Comparison of ENCODE assay signal across 15 cellular contexts in the genomic region with DNA sequence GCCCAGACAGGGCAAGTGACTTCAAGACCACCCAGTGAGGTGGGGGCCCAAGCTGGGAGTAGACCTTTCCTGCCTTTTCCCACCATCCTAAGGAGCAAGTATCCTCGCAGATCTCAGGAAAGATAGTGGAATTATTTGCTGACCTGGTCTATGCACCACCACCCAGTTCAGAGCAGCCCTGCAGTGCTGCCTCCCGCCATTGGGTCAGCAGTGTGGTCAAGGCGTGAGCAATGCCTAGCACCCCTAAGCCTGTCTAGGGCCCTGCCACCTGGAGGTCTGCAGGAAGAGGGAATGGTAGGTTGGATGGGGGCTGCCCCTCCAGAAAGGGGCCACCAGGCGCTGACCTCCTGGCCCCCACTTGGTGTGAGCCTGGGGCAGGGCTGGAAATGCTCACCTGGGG. TPM values are rescaled to one million over a fixed set of nuclear protein-coding genes. Genes with fewer than 3 reads are reported as not detected.
DNase-seq lines count a peak whose midpoint lies in the region; ATAC-seq and TF ChIP-seq lines count a peak whose summit lies in the region.
"Had no signal": no experiment of that assay in that cellular context is flagged by ENCODE, and none has a peak within 500 bp of the region (broad histone marks: within the 10 kb centered on the region; RNA-seq: fewer than 3 reads in every experiment).

No MANE protein-coding gene starts in this region.

- WGBS in H9 (ENCODE audit: extremely low coverage, insufficient read length, low lambda C conversion rate): no CpG with 5 or more reads among the region's 4 CpGs
- WGBS in endodermal cell (ENCODE audit: insufficient coverage in 1 of 2, insufficient read length in 1 of 2), 2 experiments: 80 to 91% methylated on average over 2 to 4 of the region's 4 CpGs
- no CpG with 5 or more reads among the region's 4 CpGs for WGBS in neuronal stem cell (ENCODE audit: extremely low coverage in 2 of 2, insufficient read length in 2 of 2, insufficient replicate concordance in 1 of 2), 2 donors
- WGBS in gastroesophageal sphincter (ENCODE audit: low coverage in 1 of 2), 2 donors: 100% methylated on average over 1 of the region's 4 CpGs; no CpG with 5 or more reads in 1 of the 2 donors

- H4K20me1 ChIP-seq in H9 (ENCODE audit: control insufficient read depth, insufficient read depth, insufficient read length): no peaks in the 10 kb centered on the region

- H3K4me1 Mint-ChIP-seq in H9 (peaks cover 11 to 14% of the 10 kb centered on the region in 2 experiments), endodermal cell (no peaks in the 10 kb centered on the region)

- ATAC-seq in gastroesophageal sphincter: no peak

- H2BK12ac ChIP-seq in H9 (ENCODE audit: insufficient read length, low read depth, low read length) (no peak overlapping the region), neuronal stem cell (ENCODE audit: low read length) (no peak overlapping the region)

- H3K9ac ChIP-seq in H9 (ENCODE audit: extremely low read depth, insufficient read length, low read length) (no peak overlapping the region), endodermal cell (ENCODE audit: extremely low read depth, low read length, poor library complexity, severe bottlenecking) (no peak overlapping the region), neuronal stem cell (ENCODE audit: low read depth, low read length, poor library complexity) (peak overlapping the region; percentile 38)
- H3K9ac ChIP-seq: BLaER1 had no signal

- no peak overlapping the region for H3K4me3 ChIP-seq in endodermal cell (ENCODE audit: low read length)
- H3K4me3 ChIP-seq in neuronal stem cell (ENCODE audit: low read length in 2 of 2): no peak overlapping the region
- no peak overlapping the region for H3K4me3 ChIP-seq in gastroesophageal sphincter
- H3K4me3 ChIP-seq: BLaER1 had no signal

- H4K5ac ChIP-seq in H9 (ENCODE audit: insufficient read length, low read depth, low read length): no peak overlapping the region

- no peak overlapping the region for H2BK20ac ChIP-seq in H9 (ENCODE audit: low read depth, low read length, poor library complexity, severe bottlenecking)

- H2BK15ac ChIP-seq in H9 (ENCODE audit: low read depth, low read length) (no peak overlapping the region), neuronal stem cell (ENCODE audit: low read length) (no peak overlapping the region)

- H3K23ac ChIP-seq in H9 (ENCODE audit: insufficient read length, low read depth, low read length): no peak overlapping the region
- no peak overlapping the region for H3K23ac ChIP-seq in neuronal stem cell (ENCODE audit: low read depth, low read length, poor library complexity)

- H3K18ac ChIP-seq in H9 (ENCODE audit: insufficient read length, low read depth, low read length) (no peak overlapping the region), neuronal stem cell (ENCODE audit: low read length) (no peak overlapping the region)

- H3K4me3 Mint-ChIP-seq in H9 (no peak overlapping the region), endodermal cell (no peak overlapping the region)
- H3K4me3 Mint-ChIP-seq: CD8-positive, alpha-beta memory T cell had no signal

- H3K4me2 ChIP-seq in H9 (ENCODE audit: insufficient read depth, insufficient read length, low read length) (no peak overlapping the region), neuronal stem cell (ENCODE audit: insufficient read depth, low read length, poor library complexity, severe bottlenecking) (no peak overlapping the region)
- H3K4me2 ChIP-seq: BLaER1 had no signal

- no peak for DNase-seq in H9
- DNase-seq in endodermal cell: peak; percentile 54
- DNase-seq in neuronal stem cell (ENCODE audit: low spot score): no peak
- no peak for DNase-seq in GM13977 (ENCODE audit: low spot score)
- DNase-seq: AML-193; Caco-2; CD8-positive, alpha-beta memory T cell; DND-41; GDM1; H7; KG1 had no signal

- H2BK5ac ChIP-seq in H9 (ENCODE audit: insufficient read length, low read length) (no peak overlapping the region), neuronal stem cell (ENCODE audit: low read length) (no peak overlapping the region)

- no peaks in the 10 kb centered on the region for H3K9me3 Mint-ChIP-seq in H9
- H3K9me3 Mint-ChIP-seq in endodermal cell: no peaks in the 10 kb centered on the region

- peaks cover 12 to 21% (median 17%) of the 10 kb centered on the region in 3 experiments for H3K36me3 Mint-ChIP-seq in H9 (ENCODE audit: insufficient read depth in 1 of 3, low read depth in 3 of 3)
- peaks cover 9% of the 10 kb centered on the region for H3K36me3 Mint-ChIP-seq in endodermal cell (ENCODE audit: low read depth)

- no peaks in the 10 kb centered on the region; the same call in 1 of the 2 replicates for H3K27me3 Mint-ChIP-seq in H9 (ENCODE audit: low read depth)
- H3K27me3 Mint-ChIP-seq in endodermal cell (ENCODE audit: insufficient read depth): no peaks in the 10 kb centered on the region

- no peak overlapping the region for H3K4ac ChIP-seq in H9 (ENCODE audit: low read depth, low read length)
- no peak overlapping the region for H3K4ac ChIP-seq in neuronal stem cell (ENCODE audit: low read length)

- in situ Hi-C loops in GM13977 (cut with MboI; ENCODE audit: low pct_unique_long_range_greater_than_20kb, low sequenced_read_pairs, unreplicated experiment): no loop called here

- H3K79me1 ChIP-seq in H9 (ENCODE audit: insufficient read depth, low read depth, low read length, poor library complexity, severe bottlenecking) (no peaks in the 10 kb centered on the region), neuronal stem cell (ENCODE audit: low read depth, low read length) (no peaks in the 10 kb centered on the region)

- H3K36me3 ChIP-seq in endodermal cell (ENCODE audit: control insufficient read depth, insufficient read depth, low read length): peaks cover 12% of the 10 kb centered on the region
- peaks cover 1 to 12% of the 10 kb centered on the region in 2 donors for H3K36me3 ChIP-seq in neuronal stem cell (replicated peaks in 1 of 2; ENCODE audit: control insufficient read depth in 2 of 2, insufficient read depth in 2 of 2, low read length in 2 of 2)
- no peaks in the 10 kb centered on the region for H3K36me3 ChIP-seq in gastroesophageal sphincter

- H3K9me3 ChIP-seq in H9 (ENCODE audit: control insufficient read depth, low read depth, low read length): no peaks in the 10 kb centered on the region
- H3K9me3 ChIP-seq in endodermal cell (ENCODE audit: control insufficient read depth, low read length): no peaks in the 10 kb centered on the region
- peaks cover 0 to 2% of the 10 kb centered on the region in 2 donors for H3K9me3 ChIP-seq in neuronal stem cell (replicated peaks in 1 of 2; ENCODE audit: control insufficient read depth in 2 of 2, insufficient read depth in 1 of 2, low read depth in 1 of 2, low read length in 2 of 2)
- no peaks in the 10 kb centered on the region for H3K9me3 ChIP-seq in gastroesophageal sphincter

- no peak overlapping the region for H3K56ac ChIP-seq in H9 (ENCODE audit: insufficient read length, low read depth, low read length)

- TF ChIP-seq POLR2A in gastroesophageal sphincter (IDR thresholded peaks at IDR 0.05): no peak

- H3T11ph ChIP-seq in H9 (ENCODE audit: low read length): no peak overlapping the region

- TF ChIP-seq CTCF in H9 (conservative IDR thresholded peaks at IDR 0.05): no peak
- no peak for TF ChIP-seq CTCF in endodermal cell (conservative IDR thresholded peaks at IDR 0.05)
- no peak for TF ChIP-seq CTCF in gastroesophageal sphincter (IDR thresholded peaks at IDR 0.05)
- no peak for TF ChIP-seq CTCF in GM13977 (IDR thresholded peaks at IDR 0.05; ENCODE audit: extremely low read depth, insufficient read depth, missing control alignments)

- H4K91ac ChIP-seq in H9 (ENCODE audit: insufficient read length, low read depth, low read length): no peak overlapping the region
- no peak overlapping the region for H4K91ac ChIP-seq in neuronal stem cell (ENCODE audit: low read depth, low read length, poor library complexity)

- H3K4me1 ChIP-seq in H9 (ENCODE audit: insufficient read depth, low read length) (no peaks in the 10 kb centered on the region), endodermal cell (ENCODE audit: control insufficient read depth, insufficient read depth, low read length) (no peaks in the 10 kb centered on the region), neuronal stem cell (ENCODE audit: control insufficient read depth in 2 of 2, insufficient read depth in 1 of 2, low read depth in 1 of 2, low read length in 2 of 2) (no peaks in the 10 kb centered on the region), gastroesophageal sphincter (no peaks in the 10 kb centered on the region)

- peak overlapping the region; percentile 39; the same call in 1 of the 2 replicates for H3K14ac ChIP-seq in H9 (ENCODE audit: insufficient read depth, low read length)
- no peak overlapping the region for H3K14ac ChIP-seq in neuronal stem cell (ENCODE audit: low read length)

- no peaks in the 10 kb centered on the region; the same call in 1 of the 2 replicates for H3K79me2 ChIP-seq in H9 (ENCODE audit: insufficient read depth, low read length)

- H3K27ac ChIP-seq in H9 (ENCODE audit: insufficient read length, low read depth, low read length): no peak overlapping the region
- H3K27ac ChIP-seq in endodermal cell (ENCODE audit: low read depth, low read length): no peak overlapping the region
- no peak overlapping the region for H3K27ac ChIP-seq in neuronal stem cell (replicated peaks; ENCODE audit: low read length)
- H3K27ac ChIP-seq in gastroesophageal sphincter: no peak overlapping the region
- H3K27ac ChIP-seq: BLaER1 had no signal

- H2BK120ac ChIP-seq in H9 (ENCODE audit: low read depth, low read length, poor library complexity, severe bottlenecking) (no peak overlapping the region), neuronal stem cell (ENCODE audit: low read depth, low read length) (no peak overlapping the region)

- H2AFZ ChIP-seq in H9 (ENCODE audit: low read length) (no peak overlapping the region), neuronal stem cell (ENCODE audit: low read length) (no peak overlapping the region)

- no peak overlapping the region for H3K27ac Mint-ChIP-seq in H9
- no peak overlapping the region for H3K27ac Mint-ChIP-seq in endodermal cell

- H2AK5ac ChIP-seq in H9 (ENCODE audit: insufficient read length, low read length): no peak overlapping the region
- H2AK5ac ChIP-seq in neuronal stem cell (ENCODE audit: low read depth, low read length): no peak overlapping the region

- no peaks in the 10 kb centered on the region for H3K23me2 ChIP-seq in H9 (ENCODE audit: insufficient read length, low read depth, low read length, poor library complexity, severe bottlenecking)

- H4K8ac ChIP-seq in H9 (replicated peaks; ENCODE audit: insufficient read length, low read depth, low read length) (no peak overlapping the region), neuronal stem cell (ENCODE audit: low read depth, low read length) (no peak overlapping the region)

- TF ChIP-seq EP300 in gastroesophageal sphincter (IDR thresholded peaks at IDR 0.05): no peak

- H3K27me3 ChIP-seq in H9 (ENCODE audit: insufficient read depth, low read length) (no peaks in the 10 kb centered on the region), endodermal cell (ENCODE audit: control insufficient read depth, insufficient read depth, low read length, poor library complexity, severe bottlenecking) (no peaks in the 10 kb centered on the region), neuronal stem cell (ENCODE audit: control insufficient read depth in 3 of 3, insufficient read depth in 3 of 3, low read depth in 1 of 3, low read length in 3 of 3) (no peaks in the 10 kb centered on the region), gastroesophageal sphincter (no peaks in the 10 kb centered on the region)
- H3K27me3 ChIP-seq: BLaER1 had no signal

RNA-seq across cellular contexts. Expression of a gene that starts 6.5 kb away (rescaled TPM):
- total RNA-seq in H9 (2021): 46.8 and 56.8 TPM in 2 replicates
- 10 to 100 TPM; 25.9 to 30.8 TPM for total RNA-seq in endodermal cell
- polyA plus RNA-seq in endodermal cell (2013, experiment 1 of 2): 26.7 TPM
- polyA plus RNA-seq in endodermal cell (2013, experiment 2 of 2): 20.0 TPM
- polyA plus RNA-seq in neuronal stem cell (2013, experiment 1 of 2): 14.0 TPM
- 14.3 TPM for polyA plus RNA-seq in neuronal stem cell (2013, experiment 2 of 2)
- 10 to 100 TPM in 1 of 4 donors, 1 to 10 TPM in 3; 1.1 to 10.3 (median 6.3) TPM for total RNA-seq in gastroesophageal sphincter

RNA-seq across cellular contexts. Expression of a gene that starts 35.3 kb away (rescaled TPM):
- total RNA-seq in H9 (2021) (8.2 and 8.5 TPM in 2 replicates), endodermal cell (10 to 100 TPM; 13.9 to 19.1 TPM), gastroesophageal sphincter (10 to 100 TPM in 3 of 4 donors, 1 to 10 TPM in 1; 8.1 to 27.2 (median 15.8) TPM)
- 7.4 TPM for polyA plus RNA-seq in endodermal cell (2013, experiment 1 of 2)
- polyA plus RNA-seq in endodermal cell (2013, experiment 2 of 2): 7.7 TPM
- 2.3 TPM for polyA plus RNA-seq in neuronal stem cell (2013, experiment 1 of 2)
- polyA plus RNA-seq in neuronal stem cell (2013, experiment 2 of 2): 2.2 TPM

RNA-seq across cellular contexts. Expression of a gene that starts 39.7 kb away (rescaled TPM):
- total RNA-seq in H9 (2021) (not detected in 2 replicates), endodermal cell (not detected), gastroesophageal sphincter (not detected)
- not detected for polyA plus RNA-seq in endodermal cell (2013, experiment 1 of 2)
- not detected for polyA plus RNA-seq in endodermal cell (2013, experiment 2 of 2)
- not detected for polyA plus RNA-seq in neuronal stem cell (2013, experiment 1 of 2)
- polyA plus RNA-seq in neuronal stem cell (2013, experiment 2 of 2): not detected
- total RNA-seq: Caco-2; CD8-positive, alpha-beta memory T cell; H7; HT-29 had no signal
- polyA plus RNA-seq: CD8-positive, alpha-beta memory T cell; IgD-negative memory B cell had no signal

RNA-seq across cellular contexts. Expression of a gene that starts 44.9 kb away (rescaled TPM):
- 22.6 and 24.5 TPM in 2 replicates for total RNA-seq in H9 (2021)
- 10 to 100 TPM; 44.0 to 46.7 TPM for total RNA-seq in endodermal cell
- polyA plus RNA-seq in endodermal cell (2013, experiment 1 of 2): 24.2 TPM
- polyA plus RNA-seq in endodermal cell (2013, experiment 2 of 2): 25.6 TPM
- polyA plus RNA-seq in neuronal stem cell (2013, experiment 1 of 2): 9.1 TPM
- 9.6 TPM for polyA plus RNA-seq in neuronal stem cell (2013, experiment 2 of 2)
- total RNA-seq in gastroesophageal sphincter: 10 to 100 TPM; 10.2 to 13.5 (median 11.7) TPM
